Comparison of ENCODE assay signal across 10 cellular contexts in the genomic region with DNA sequence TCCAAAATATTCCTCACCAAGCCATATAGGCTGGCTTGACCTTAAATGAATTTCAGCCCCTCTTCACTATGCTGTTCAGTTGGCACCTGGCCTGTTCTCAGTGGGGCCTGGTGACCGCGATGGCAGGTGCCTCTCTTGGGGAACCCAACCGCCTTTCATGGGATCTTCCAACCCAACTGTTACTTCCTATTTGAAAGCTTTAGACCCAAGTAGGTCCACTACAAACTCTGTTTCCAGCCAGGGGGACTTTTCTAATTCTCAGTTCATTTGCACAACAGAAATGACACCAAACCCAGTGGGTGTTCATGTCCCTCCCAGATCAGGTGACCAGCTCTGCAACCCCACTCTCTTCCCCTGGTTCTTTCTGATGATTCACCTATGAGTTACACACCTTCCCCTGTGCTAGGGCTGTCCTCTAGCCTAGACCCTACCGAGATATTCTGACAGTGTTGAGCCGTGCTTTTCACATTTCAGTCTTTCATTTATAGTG. TPM values are rescaled to one million over a fixed set of nuclear protein-coding genes. Genes with fewer than 3 reads are reported as not detected.
A peak's percentile ranks its signal among the peaks of the same experiment; 100 is the strongest.
DNase-seq lines count a peak whose midpoint lies in the region; ATAC-seq, FAIRE-seq and TF ChIP-seq lines count a peak whose summit lies in the region.
"Had no signal": no experiment of that assay in that cellular context is flagged by ENCODE, and none has a peak within 500 bp of the region (broad histone marks: within the 10 kb centered on the region; RNA-seq: fewer than 3 reads in every experiment).

No MANE protein-coding gene starts in this region.

- peaks cover 5% of the 10 kb centered on the region for H3K4me1 Mint-ChIP-seq in chondrocyte (ENCODE audit: low read depth)

- H3K4me1 ChIP-seq in H1 (replicated peaks in 1 of 4; ENCODE audit: control insufficient read depth in 3 of 4, insufficient read depth in 4 of 4, low read length in 3 of 4): no peaks in the 10 kb centered on the region
- H3K4me1 ChIP-seq in spleen: peaks cover 0 to 40% (median 20%) of the 10 kb centered on the region in 6 donors

- no peak overlapping the region for H3K4me2 ChIP-seq in H1 (ENCODE audit: insufficient read depth in 1 of 2, low read depth in 2 of 2, low read length in 2 of 2)

- no peak overlapping the region for H3K27ac Mint-ChIP-seq in chondrocyte (ENCODE audit: unreplicated experiment)

- H2BK12ac ChIP-seq in H1 (ENCODE audit: low read depth, low read length): no peak overlapping the region

- no peak overlapping the region for H4K8ac ChIP-seq in H1 (ENCODE audit: extremely low read depth, insufficient read depth, low read length)

- H3K18ac ChIP-seq in H1 (ENCODE audit: extremely low read depth, low read length): no peak overlapping the region; the same call in 1 of the 2 replicates

- no peak overlapping the region for H2AK5ac ChIP-seq in H1 (ENCODE audit: low read depth, low read length)

- no peak overlapping the region for H4K5ac ChIP-seq in H1 (ENCODE audit: insufficient read length, low read depth, low read length)

- TF ChIP-seq CTCF in H1 (IDR thresholded peaks at IDR 0.05; ENCODE audit: control extremely low read depth in 1 of 3, insufficient read depth in 1 of 3, low read depth in 1 of 3, low read length in 3 of 3) (no peak), omental fat pad (IDR thresholded peaks at IDR 0.05) (no peak), spleen (IDR thresholded peaks at IDR 0.05 in 8 of 11, conservative IDR thresholded peaks at IDR 0.05 in 3 of 11) (no peak), chondrocyte (IDR thresholded peaks at IDR 0.05) (no peak)

- H3K56ac ChIP-seq in H1 (replicated peaks; ENCODE audit: insufficient read length, low read depth, low read length): no peak overlapping the region

- H2BK5ac ChIP-seq in H1 (ENCODE audit: low read depth, low read length): no peak overlapping the region

- no peaks in the 10 kb centered on the region for H3K36me3 ChIP-seq in H1 (ENCODE audit: control insufficient read depth in 2 of 4, insufficient read depth in 4 of 4, low read length in 3 of 4)
- H3K36me3 ChIP-seq in spleen: no peaks in the 10 kb centered on the region

- no peak overlapping the region for H2BK20ac ChIP-seq in H1 (ENCODE audit: low read length)

- TF ChIP-seq RAD21 in H1 (IDR thresholded peaks at IDR 0.05 in 1 of 2, conservative IDR thresholded peaks at IDR 0.05 in 1 of 2; ENCODE audit: low read depth in 2 of 2, low read length in 2 of 2): no peak

- POLR2A ChIA-PET in H1 (lab: Charles Lee; ENCODE audit: partially characterized antibody): interaction anchor here (0.7 kb wide), 1 partner anchor 36 kb away, joined by 4 read pairs; no protein-coding TSS in a partner anchor

- H3K79me2 ChIP-seq in H1 (ENCODE audit: control insufficient read depth in 1 of 2, insufficient read depth in 2 of 2, low read length in 2 of 2): no peaks in the 10 kb centered on the region

- H2AFZ ChIP-seq in H1 (ENCODE audit: low read length): 0 out of 2 replicates have a peak overlapping the region, but pooled peaks have one; percentile 60

- no peak overlapping the region for H3K4me3 Mint-ChIP-seq in chondrocyte (ENCODE audit: unreplicated experiment)
- H3K4me3 Mint-ChIP-seq: T-cell had no signal

- no peaks in the 10 kb centered on the region; the same call in 1 of the 2 replicates for H3K23me2 ChIP-seq in H1 (ENCODE audit: low read depth, low read length)

- H3K4me3 ChIP-seq in H1 (ENCODE audit: extremely low read depth in 1 of 4, insufficient read depth in 2 of 4, low read depth in 3 of 4, low read length in 4 of 4) (no peak overlapping the region), spleen (no peak overlapping the region)

- H4K20me1 ChIP-seq in H1 (replicated peaks in 1 of 2; ENCODE audit: control insufficient read depth in 1 of 2, insufficient read depth in 2 of 2, low read length in 2 of 2): no peaks in the 10 kb centered on the region

- H3K14ac ChIP-seq in H1 (ENCODE audit: insufficient read length): no peak overlapping the region

- H2BK15ac ChIP-seq in H1 (ENCODE audit: low read length): no peak overlapping the region

- no peaks in the 10 kb centered on the region for H3K36me3 Mint-ChIP-seq in chondrocyte (ENCODE audit: low read depth)
- H3K36me3 Mint-ChIP-seq: T-cell had no signal

- DNase-seq in H1 (ENCODE audit: low read depth in 1 of 2, low spot score in 2 of 2): no peak
- DNase-seq in omental fat pad (ENCODE audit: low spot score): no peak
- no peak for DNase-seq in spleen
- no peak for DNase-seq in stimulated activated CD8-positive, alpha-beta memory T cell treated with anti-CD3 and anti-CD28 coated beads, Interleukin-4, amount 100 ng/mL, for 48 hours
- no peak for DNase-seq in chondrocyte (ENCODE audit: low spot score)
- DNase-seq: T-cell had no signal

- ATAC-seq in GM21367 (IDR thresholded peaks at IDR 0.05; ENCODE audit: unreplicated experiment): peak; percentile 66
- ATAC-seq in HG03108 (IDR thresholded peaks at IDR 0.05; ENCODE audit: unreplicated experiment): peak; percentile 63
- ATAC-seq in omental fat pad (ENCODE audit: low FRiP score): no peak

- H4K91ac ChIP-seq in H1 (replicated peaks; ENCODE audit: insufficient read length, low read length): no peak overlapping the region

- no peak overlapping the region for H2BK120ac ChIP-seq in H1 (replicated peaks; ENCODE audit: low read depth, low read length)

- H3K4ac ChIP-seq in H1 (replicated peaks; ENCODE audit: insufficient read length, low read depth, low read length): no peak overlapping the region

- H3K9me3 Mint-ChIP-seq in chondrocyte (ENCODE audit: low read depth): no peaks in the 10 kb centered on the region
- H3K9me3 Mint-ChIP-seq: T-cell had no signal

- TF ChIP-seq EP300 in H1 (IDR thresholded peaks at IDR 0.05; ENCODE audit: borderline replicate concordance in 1 of 2, low read depth in 2 of 2, low read length in 2 of 2): no peak

- H3K23ac ChIP-seq in H1 (ENCODE audit: insufficient read length): no peak overlapping the region

- H3K9ac ChIP-seq in H1 (replicated peaks in 1 of 4; ENCODE audit: extremely low read depth in 1 of 4, low read depth in 3 of 4, low read length in 3 of 4): no peak overlapping the region

- WGBS in H1 (ENCODE audit: extremely low coverage in 1 of 2, insufficient coverage in 1 of 2, insufficient read length in 1 of 2, insufficient replicate concordance in 2 of 2, low coverage in 1 of 2, low lambda C conversion rate in 2 of 2, missing lambda C conversion rate in 1 of 2), 2 experiments: 89% methylated on average over 5 of the region's 5 CpGs; no CpG with 5 or more reads in 1 of the 2 experiments
- WGBS in spleen, 5 donors: 63 to 81% (median 80%) methylated on average over 5 of the region's 5 CpGs

- H3K9me3 ChIP-seq in H1 (ENCODE audit: insufficient read depth in 2 of 2, low read depth in 1 of 2, low read length in 1 of 2) (no peaks in the 10 kb centered on the region), spleen (no peaks in the 10 kb centered on the region)

- CTCF ChIA-PET in H1 (lab: Charles Lee; ENCODE audit: partially characterized antibody): interaction anchor here (1.2 to 1.3 kb wide), 2 partner anchors 238 to 283 kb away, joined by 3 read pairs; no protein-coding TSS in a partner anchor

- peaks cover 3% of the 10 kb centered on the region for H3K27me3 Mint-ChIP-seq in chondrocyte (ENCODE audit: low read depth)
- H3K27me3 Mint-ChIP-seq: T-cell had no signal

- no peak overlapping the region for H3K27ac ChIP-seq in H1 (ENCODE audit: low read depth, low read length)
- peak overlapping the region in 3 of 8 donors; percentile 14 to 47 (median 47) for H3K27ac ChIP-seq in spleen

- FAIRE-seq in H1 (lab: Jason Lieb, UNC): no peak
- FAIRE-seq: astrocyte had no signal

- no peaks in the 10 kb centered on the region for H3K79me1 ChIP-seq in H1 (ENCODE audit: low read depth, low read length)

- intact Hi-C loops in spleen (cut with DNase I; ENCODE audit: low total_unique reads): no loop called here

- TF ChIP-seq POLR2A in GM18526 (IDR thresholded peaks at IDR 0.05; ENCODE audit: extremely low read depth, insufficient read length) (peak; percentile 41), H1 (IDR thresholded peaks at IDR 0.05; ENCODE audit: control extremely low read depth in 1 of 2, low read depth in 2 of 2, low read length in 2 of 2) (no peak), spleen (IDR thresholded peaks at IDR 0.05) (no peak)

- H3K27me3 ChIP-seq in H1 (replicated peaks in 1 of 4; ENCODE audit: control insufficient read depth in 3 of 4, extremely low read depth in 1 of 4, insufficient read depth in 3 of 4, low read length in 3 of 4) (no peaks in the 10 kb centered on the region), spleen (replicated peaks in 1 of 7) (no peaks in the 10 kb centered on the region)

RNA-seq across cellular contexts. Expression of a gene that starts 35.6 kb away (rescaled TPM):
- 191 and 196 TPM in 2 replicates for total RNA-seq in H1 (2021; fragmentation: NEBNext Ultra II Directional; extraction: Animal tissue kit (Norgen Biotek cat#: 25700))
- polyA plus RNA-seq in H1 (2011; rRNA removed) (52.2 and 90.8 TPM in 2 replicates), spleen (100 to 1,000 TPM; 157 to 175 (median 160) TPM)
- polyA plus RNA-seq in H1 (2011; cell fraction: cytosol; rRNA removed): 107 TPM
- polyA plus RNA-seq in H1 (2011; cell fraction: nucleus; rRNA removed): 44.6 TPM
- 137 to 244 TPM (median 153 TPM) in 4 replicates for polyA plus RNA-seq in H1 (2012, experiment 1 of 2)
- polyA plus RNA-seq in H1 (2012, experiment 2 of 2): 64.0 TPM
- 221 TPM for polyA plus RNA-seq in H1 (2013, experiment 1 of 2)
- polyA plus RNA-seq in H1 (2013, experiment 2 of 2): 225 TPM
- polyA minus RNA-seq in H1 (2011; rRNA and poly(A)+ RNA removed): 51.1 and 59.6 TPM in 2 replicates
- polyA minus RNA-seq in H1 (2011; cell fraction: cytosol; rRNA and poly(A)+ RNA removed): 30.6 TPM
- 114 TPM for polyA minus RNA-seq in H1 (2011; cell fraction: nucleus; rRNA and poly(A)+ RNA removed)
- total RNA-seq in omental fat pad (10 to 100 TPM; 86.1 to 92.1 (median 88.8) TPM), spleen (100 to 1,000 TPM in 2 of 7 donors, 10 to 100 TPM in 5; 89.8 to 108 (median 92.4) TPM), chondrocyte (76.1 to 90.5 TPM (median 80.5 TPM) in 3 replicates)
